1 cellular context compared by ENCODE assay signal in genomic region chr10:133103311-133103910, GRCh38.
TF ChIP-seq lines count a peak whose summit lies in the region.

No MANE protein-coding gene starts in this region.

TF ChIP-seq in H1, 55 proteins besides CTCF, POLR2A, EP300 and RAD21:
- no peak for TF ChIP-seq SIRT6 (IDR thresholded peaks at IDR 0.05; ENCODE audit: low read length)
- TF ChIP-seq SRF (IDR thresholded peaks at IDR 0.05; ENCODE audit: low read depth, low read length), result no peak
- no peak for TF ChIP-seq USF2 (IDR thresholded peaks at IDR 0.05; ENCODE audit: low read length)
- TF ChIP-seq TAF7 (optimal IDR thresholded peaks at IDR 0.05; ENCODE audit: borderline replicate concordance, low read depth, low read length), result no peak
- no peak for TF ChIP-seq EGR1 (IDR thresholded peaks at IDR 0.05; ENCODE audit: borderline replicate concordance, low read depth, low read length)
- TF ChIP-seq RNF2 (IDR thresholded peaks at IDR 0.05; ENCODE audit: borderline replicate concordance, low read depth, low read length, missing control alignments, poor library complexity, severe bottlenecking), result no peak
